ENCODE assay signal across 22 cellular contexts in the genomic region with DNA sequence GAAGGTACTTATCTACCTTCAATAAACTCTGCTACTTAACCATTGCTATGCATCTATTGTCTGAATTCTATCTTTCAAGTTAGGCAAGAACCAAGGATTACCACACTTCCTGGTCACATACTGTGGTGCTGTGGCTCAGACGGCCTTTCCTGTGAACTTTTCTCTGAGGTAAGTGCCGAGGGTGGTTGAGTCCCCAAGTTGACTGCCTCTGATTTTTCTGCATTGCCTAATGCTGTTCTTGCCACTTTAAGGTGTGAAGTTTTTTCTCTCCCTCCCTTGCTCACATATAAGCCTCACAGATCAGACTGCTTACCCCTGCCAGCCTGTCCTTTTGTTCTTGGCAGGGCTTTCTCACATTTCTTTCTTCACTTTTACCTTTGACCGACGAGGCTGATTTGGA.
"Had no signal": no experiment of that assay in that cellular context is flagged by ENCODE, and none has a peak within 500 bp of the region (broad histone marks: within the 10 kb centered on the region; RNA-seq: fewer than 3 reads in every experiment).

No MANE protein-coding gene starts in this region.

- H3K27ac ChIP-seq: PC-9, WERI-Rb-1 had no signal

- H3K36me3 Mint-ChIP-seq: activated naive CD4-positive, alpha-beta T cell treated with anti-CD3 and anti-CD28 coated beads, Interleukin-2, amount 10 ng/mL, durations not matched to agents 7 days and 5 days; activated naive CD8-positive, alpha-beta T cell treated with anti-CD3 and anti-CD28 coated beads for 36 hours had no signal

- DNase-seq: activated CD4-positive, alpha-beta memory T cell treated with anti-CD3 and anti-CD28 coated beads, Interleukin-2, amount 10 ng/mL, durations not matched to agents 7 days and 5 days; activated CD4-positive, alpha-beta T cell treated with anti-CD3 and anti-CD28 coated beads for 36 hours; activated CD4-positive, alpha-beta T cell treated with anti-CD3 and anti-CD28 coated beads, Interleukin-2, amount 50 U/mL, for 1 hour; activated CD8-positive, alpha-beta memory T cell treated with anti-CD3 and anti-CD28 coated beads, Interleukin-2, amount 50 U/mL, for 4 hours; activated gamma-delta T cell treated with Interleukin-2 at 50 U/mL for 16 hours; activated naive CD4-positive, alpha-beta T cell treated with anti-CD3 and anti-CD28 coated beads, Interleukin-2, amount 10 ng/mL, durations not matched to agents 7 days and 5 days; activated naive CD8-positive, alpha-beta T cell treated with anti-CD3 and anti-CD28 coated beads for 36 hours; activated T-cell treated with anti-CD3 and anti-CD28 coated beads, Interleukin-2, amount 50 U/mL, for 72 hours; cerebellar nuclear complex; KG1; MV-4-11; NCI-H1105; NCI-H1436; NCI-H187; NCI-H2081 treated with DMSO at 0.1 percent for 48 hours; NCI-H446; NCI-H524; PC-9; SHP77 treated with DMSO at 0.1 percent for 48 hours; T-helper 1 cell; WERI-Rb-1 had no signal

- H3K4me1 Mint-ChIP-seq: activated CD4-positive, alpha-beta memory T cell treated with anti-CD3 and anti-CD28 coated beads, Interleukin-2, amount 10 ng/mL, durations not matched to agents 7 days and 5 days; activated CD4-positive, alpha-beta T cell treated with anti-CD3 and anti-CD28 coated beads for 36 hours; activated naive CD4-positive, alpha-beta T cell treated with anti-CD3 and anti-CD28 coated beads, Interleukin-2, amount 10 ng/mL, durations not matched to agents 7 days and 5 days; activated naive CD8-positive, alpha-beta T cell treated with anti-CD3 and anti-CD28 coated beads for 36 hours had no signal

- H3K27me3 Mint-ChIP-seq: activated CD4-positive, alpha-beta memory T cell treated with anti-CD3 and anti-CD28 coated beads, Interleukin-2, amount 10 ng/mL, durations not matched to agents 7 days and 5 days; activated CD4-positive, alpha-beta T cell treated with anti-CD3 and anti-CD28 coated beads for 36 hours; activated naive CD4-positive, alpha-beta T cell treated with anti-CD3 and anti-CD28 coated beads, Interleukin-2, amount 10 ng/mL, durations not matched to agents 7 days and 5 days; activated naive CD8-positive, alpha-beta T cell treated with anti-CD3 and anti-CD28 coated beads for 36 hours had no signal

- ATAC-seq: activated CD4-positive, alpha-beta T cell treated with anti-CD3 and anti-CD28 coated beads for 36 hours; activated T-cell treated with anti-CD3 and anti-CD28 coated beads, Interleukin-2, amount 50 U/mL, for 72 hours had no signal

- H3K27ac Mint-ChIP-seq: activated CD4-positive, alpha-beta memory T cell treated with anti-CD3 and anti-CD28 coated beads, Interleukin-2, amount 10 ng/mL, durations not matched to agents 7 days and 5 days; activated CD4-positive, alpha-beta T cell treated with anti-CD3 and anti-CD28 coated beads for 36 hours; activated naive CD4-positive, alpha-beta T cell treated with anti-CD3 and anti-CD28 coated beads, Interleukin-2, amount 10 ng/mL, durations not matched to agents 7 days and 5 days; activated naive CD8-positive, alpha-beta T cell treated with anti-CD3 and anti-CD28 coated beads for 36 hours; activated T-cell treated with anti-CD3 and anti-CD28 coated beads, Interleukin-2, amount 50 U/mL, for 72 hours; activated T-helper 2 cell treated with anti-CD3 and anti-CD28 coated beads, Interferon-gamma antibody, Interleukin-2, Interleukin-4, amounts not matched to agents 10 μg/mL and 5 μg/mL and 100 μg/mL, durations not matched to agents 14 hours and 24 hours and 36 hours had no signal

- H3K4me3 ChIP-seq: PC-9 had no signal

- H3K4me2 ChIP-seq: PC-9 had no signal

- H3K36me3 ChIP-seq: WERI-Rb-1 had no signal

- H2AFZ ChIP-seq: PC-9 had no signal

- H3K4me3 Mint-ChIP-seq: activated CD4-positive, alpha-beta memory T cell treated with anti-CD3 and anti-CD28 coated beads, Interleukin-2, amount 10 ng/mL, durations not matched to agents 7 days and 5 days; activated CD4-positive, alpha-beta T cell treated with anti-CD3 and anti-CD28 coated beads for 36 hours; activated naive CD4-positive, alpha-beta T cell treated with anti-CD3 and anti-CD28 coated beads, Interleukin-2, amount 10 ng/mL, durations not matched to agents 7 days and 5 days; activated naive CD8-positive, alpha-beta T cell treated with anti-CD3 and anti-CD28 coated beads for 36 hours; activated T-cell treated with anti-CD3 and anti-CD28 coated beads, Interleukin-2, amount 50 U/mL, for 72 hours had no signal

- H3K9me3 Mint-ChIP-seq: activated CD4-positive, alpha-beta memory T cell treated with anti-CD3 and anti-CD28 coated beads, Interleukin-2, amount 10 ng/mL, durations not matched to agents 7 days and 5 days; activated naive CD4-positive, alpha-beta T cell treated with anti-CD3 and anti-CD28 coated beads, Interleukin-2, amount 10 ng/mL, durations not matched to agents 7 days and 5 days; activated naive CD8-positive, alpha-beta T cell treated with anti-CD3 and anti-CD28 coated beads for 36 hours; activated T-helper 2 cell treated with anti-CD3 and anti-CD28 coated beads, Interferon-gamma antibody, Interleukin-2, Interleukin-4, amounts not matched to agents 10 μg/mL and 5 μg/mL and 100 μg/mL, durations not matched to agents 14 hours and 24 hours and 36 hours had no signal
